1 cellular context compared by ENCODE assay signal in genomic region chr3:46991406-46992165, GRCh38.
TF ChIP-seq lines count a peak whose summit lies in the region.

No MANE protein-coding gene starts in this region.

TF ChIP-seq in K562, 482 proteins besides CTCF, POLR2A, EP300 and RAD21 (continues in another document):
- TF ChIP-seq HDAC2 (IDR thresholded peaks at IDR 0.05) (no peak), FUS (optimal IDR thresholded peaks at IDR 0.05; ENCODE audit: low read depth, low read length) (no peak), ZNF717 (CRISPR knock-in tag; IDR thresholded peaks at IDR 0.05) (no peak), TSHZ1 (CRISPR knock-in tag; IDR thresholded peaks at IDR 0.05) (no peak), PREB (CRISPR knock-in tag; IDR thresholded peaks at IDR 0.05) (no peak), GTF2B (IDR thresholded peaks at IDR 0.05; ENCODE audit: extremely low read depth, insufficient read length) (no peak), ZNF511 (CRISPR knock-in tag; IDR thresholded peaks at IDR 0.05) (no peak), MITF (IDR thresholded peaks at IDR 0.05) (no peak), E2F4 (CRISPR knock-in tag; IDR thresholded peaks at IDR 0.05; ENCODE audit: low read depth) (no peak), ZKSCAN8 (CRISPR knock-in tag; IDR thresholded peaks at IDR 0.05) (no peak), SUPT5H (IDR thresholded peaks at IDR 0.05) (no peak), L3MBTL2 (IDR thresholded peaks at IDR 0.05) (no peak), ZNF311 (CRISPR knock-in tag; IDR thresholded peaks at IDR 0.05) (no peak), CREM (IDR thresholded peaks at IDR 0.05; ENCODE audit: low read depth) (no peak), RBFOX2 (IDR thresholded peaks at IDR 0.05; ENCODE audit: low read depth, low read length) (peak; percentile 47), FOXA3 (CRISPR knock-in tag; conservative IDR thresholded peaks at IDR 0.05 in 1 of 2, IDR thresholded peaks at IDR 0.05 in 1 of 2) (no peak), PTRF (tag; IDR thresholded peaks at IDR 0.05) (no peak), ASH1L (IDR thresholded peaks at IDR 0.05; ENCODE audit: borderline replicate concordance, low read depth, partially characterized antibody) (no peak), KLF10 (CRISPR knock-in tag; IDR thresholded peaks at IDR 0.05) (no peak), BCOR (IDR thresholded peaks at IDR 0.05) (no peak), ZBTB40 (IDR thresholded peaks at IDR 0.05) (no peak), ZBTB40 (CRISPR knock-in tag; IDR thresholded peaks at IDR 0.05) (no peak), TRIM28 (IDR thresholded peaks at IDR 0.05) (no peak), POLR2G (IDR thresholded peaks at IDR 0.05; ENCODE audit: low read depth, low read length) (peak; percentile 54), ZBTB11 (CRISPR knock-in tag; IDR thresholded peaks at IDR 0.05) (no peak), PTTG1 (tag; IDR thresholded peaks at IDR 0.05; ENCODE audit: low read depth) (no peak), ZFP91 (CRISPR knock-in tag; IDR thresholded peaks at IDR 0.05) (0 out of 2 replicates have a peak, but pooled peaks have one; percentile 18), SMARCA5 (IDR thresholded peaks at IDR 0.05) (no peak), POLR2AphosphoS5 (IDR thresholded peaks at IDR 0.05; ENCODE audit: control insufficient read depth, insufficient read depth, low read depth, low read length) (peak; percentile 25; the same call in 1 of the 2 replicates), HMG20B (CRISPR knock-in tag; IDR thresholded peaks at IDR 0.05) (no peak), SMAD2 (IDR thresholded peaks at IDR 0.05; ENCODE audit: low read depth, low read length) (no peak), KAT2B (IDR thresholded peaks at IDR 0.05; ENCODE audit: low read depth, low read length) (no peak)
